Comparison of ENCODE assay signal across 1 cellular context in the genomic region with DNA sequence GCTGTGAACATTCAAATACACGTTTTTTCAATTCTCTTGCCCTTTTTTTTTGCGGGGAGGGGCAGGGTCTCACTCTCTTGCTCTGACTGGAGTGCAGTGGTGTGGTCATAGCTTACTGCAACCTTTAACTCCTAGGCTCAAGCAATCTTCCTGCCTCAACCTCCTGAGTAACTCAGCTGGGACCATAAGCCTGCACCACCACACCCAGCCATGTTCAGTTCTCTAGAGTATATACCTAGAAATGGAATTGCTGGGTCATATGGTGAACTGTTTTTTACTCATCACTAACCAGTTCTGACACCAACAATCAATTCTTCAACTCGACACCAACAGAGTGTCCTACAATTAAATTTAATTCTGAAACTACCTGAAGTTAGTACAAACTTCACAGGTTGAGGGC.
TF ChIP-seq lines count a peak whose summit lies in the region.

No MANE protein-coding gene starts in this region.

TF ChIP-seq in GM12878, 131 proteins besides CTCF, POLR2A, EP300 and RAD21 (continued from another document and continues in another):
- TF ChIP-seq, protein P1, sequence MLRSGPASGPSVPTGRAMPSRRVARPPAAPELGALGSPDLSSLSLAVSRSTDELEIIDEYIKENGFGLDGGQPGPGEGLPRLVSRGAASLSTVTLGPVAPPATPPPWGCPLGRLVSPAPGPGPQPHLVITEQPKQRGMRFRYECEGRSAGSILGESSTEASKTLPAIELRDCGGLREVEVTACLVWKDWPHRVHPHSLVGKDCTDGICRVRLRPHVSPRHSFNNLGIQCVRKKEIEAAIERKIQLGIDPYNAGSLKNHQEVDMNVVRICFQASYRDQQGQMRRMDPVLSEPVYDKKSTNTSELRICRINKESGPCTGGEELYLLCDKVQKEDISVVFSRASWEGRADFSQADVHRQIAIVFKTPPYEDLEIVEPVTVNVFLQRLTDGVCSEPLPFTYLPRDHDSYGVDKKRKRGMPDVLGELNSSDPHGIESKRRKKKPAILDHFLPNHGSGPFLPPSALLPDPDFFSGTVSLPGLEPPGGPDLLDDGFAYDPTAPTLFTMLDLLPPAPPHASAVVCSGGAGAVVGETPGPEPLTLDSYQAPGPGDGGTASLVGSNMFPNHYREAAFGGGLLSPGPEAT (IDR thresholded peaks at IDR 0.05; ENCODE audit: low read depth) = no peak
- no peak for TF ChIP-seq ASH2L (IDR thresholded peaks at IDR 0.05; ENCODE audit: borderline replicate concordance, low read depth)
- no peak for TF ChIP-seq RELA (IDR thresholded peaks at IDR 0.05; ENCODE audit: borderline replicate concordance, partially characterized antibody)
- TF ChIP-seq ETV6 (conservative IDR thresholded peaks at IDR 0.05 in 1 of 2, IDR thresholded peaks at IDR 0.05 in 1 of 2; ENCODE audit: borderline replicate concordance in 1 of 2, low read depth in 1 of 2) = no peak
- TF ChIP-seq, protein P2, sequence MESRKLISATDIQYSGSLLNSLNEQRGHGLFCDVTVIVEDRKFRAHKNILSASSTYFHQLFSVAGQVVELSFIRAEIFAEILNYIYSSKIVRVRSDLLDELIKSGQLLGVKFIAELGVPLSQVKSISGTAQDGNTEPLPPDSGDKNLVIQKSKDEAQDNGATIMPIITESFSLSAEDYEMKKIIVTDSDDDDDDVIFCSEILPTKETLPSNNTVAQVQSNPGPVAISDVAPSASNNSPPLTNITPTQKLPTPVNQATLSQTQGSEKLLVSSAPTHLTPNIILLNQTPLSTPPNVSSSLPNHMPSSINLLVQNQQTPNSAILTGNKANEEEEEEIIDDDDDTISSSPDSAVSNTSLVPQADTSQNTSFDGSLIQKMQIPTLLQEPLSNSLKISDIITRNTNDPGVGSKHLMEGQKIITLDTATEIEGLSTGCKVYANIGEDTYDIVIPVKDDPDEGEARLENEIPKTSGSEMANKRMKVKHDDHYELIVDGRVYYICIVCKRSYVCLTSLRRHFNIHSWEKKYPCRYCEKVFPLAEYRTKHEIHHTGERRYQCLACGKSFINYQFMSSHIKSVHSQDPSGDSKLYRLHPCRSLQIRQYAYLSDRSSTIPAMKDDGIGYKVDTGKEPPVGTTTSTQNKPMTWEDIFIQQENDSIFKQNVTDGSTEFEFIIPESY (IDR thresholded peaks at IDR 0.05) = no peak
- TF ChIP-seq, protein P3, sequence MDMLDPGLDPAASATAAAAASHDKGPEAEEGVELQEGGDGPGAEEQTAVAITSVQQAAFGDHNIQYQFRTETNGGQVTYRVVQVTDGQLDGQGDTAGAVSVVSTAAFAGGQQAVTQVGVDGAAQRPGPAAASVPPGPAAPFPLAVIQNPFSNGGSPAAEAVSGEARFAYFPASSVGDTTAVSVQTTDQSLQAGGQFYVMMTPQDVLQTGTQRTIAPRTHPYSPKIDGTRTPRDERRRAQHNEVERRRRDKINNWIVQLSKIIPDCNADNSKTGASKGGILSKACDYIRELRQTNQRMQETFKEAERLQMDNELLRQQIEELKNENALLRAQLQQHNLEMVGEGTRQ (IDR thresholded peaks at IDR 0.05; ENCODE audit: borderline replicate concordance, low read depth, low read length) = no peak
- TF ChIP-seq, protein P4, sequence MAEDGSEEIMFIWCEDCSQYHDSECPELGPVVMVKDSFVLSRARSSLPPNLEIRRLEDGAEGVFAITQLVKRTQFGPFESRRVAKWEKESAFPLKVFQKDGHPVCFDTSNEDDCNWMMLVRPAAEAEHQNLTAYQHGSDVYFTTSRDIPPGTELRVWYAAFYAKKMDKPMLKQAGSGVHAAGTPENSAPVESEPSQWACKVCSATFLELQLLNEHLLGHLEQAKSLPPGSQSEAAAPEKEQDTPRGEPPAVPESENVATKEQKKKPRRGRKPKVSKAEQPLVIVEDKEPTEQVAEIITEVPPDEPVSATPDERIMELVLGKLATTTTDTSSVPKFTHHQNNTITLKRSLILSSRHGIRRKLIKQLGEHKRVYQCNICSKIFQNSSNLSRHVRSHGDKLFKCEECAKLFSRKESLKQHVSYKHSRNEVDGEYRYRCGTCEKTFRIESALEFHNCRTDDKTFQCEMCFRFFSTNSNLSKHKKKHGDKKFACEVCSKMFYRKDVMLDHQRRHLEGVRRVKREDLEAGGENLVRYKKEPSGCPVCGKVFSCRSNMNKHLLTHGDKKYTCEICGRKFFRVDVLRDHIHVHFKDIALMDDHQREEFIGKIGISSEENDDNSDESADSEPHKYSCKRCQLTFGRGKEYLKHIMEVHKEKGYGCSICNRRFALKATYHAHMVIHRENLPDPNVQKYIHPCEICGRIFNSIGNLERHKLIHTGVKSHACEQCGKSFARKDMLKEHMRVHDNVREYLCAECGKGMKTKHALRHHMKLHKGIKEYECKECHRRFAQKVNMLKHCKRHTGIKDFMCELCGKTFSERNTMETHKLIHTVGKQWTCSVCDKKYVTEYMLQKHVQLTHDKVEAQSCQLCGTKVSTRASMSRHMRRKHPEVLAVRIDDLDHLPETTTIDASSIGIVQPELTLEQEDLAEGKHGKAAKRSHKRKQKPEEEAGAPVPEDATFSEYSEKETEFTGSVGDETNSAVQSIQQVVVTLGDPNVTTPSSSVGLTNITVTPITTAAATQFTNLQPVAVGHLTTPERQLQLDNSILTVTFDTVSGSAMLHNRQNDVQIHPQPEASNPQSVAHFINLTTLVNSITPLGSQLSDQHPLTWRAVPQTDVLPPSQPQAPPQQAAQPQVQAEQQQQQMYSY (CRISPR knock-in tag; IDR thresholded peaks at IDR 0.05) = no peak
- peak; percentile 16; the same call in 1 of the 2 replicates for TF ChIP-seq CREB1 (IDR thresholded peaks at IDR 0.05; ENCODE audit: low read depth)
- no peak for TF ChIP-seq SIN3A (IDR thresholded peaks at IDR 0.05; ENCODE audit: low read depth, low read length)
- TF ChIP-seq TCF12 (IDR thresholded peaks at IDR 0.05; ENCODE audit: low read depth, low read length) = no peak
- TF ChIP-seq FOS (IDR thresholded peaks at IDR 0.05; ENCODE audit: borderline replicate concordance, extremely low read depth, insufficient read length) = no peak
- no peak for TF ChIP-seq SMAD1 (IDR thresholded peaks at IDR 0.05; ENCODE audit: low read depth, partially characterized antibody)
- TF ChIP-seq MXI1 (IDR thresholded peaks at IDR 0.05; ENCODE audit: low read depth, low read length) = no peak
- TF ChIP-seq YBX1 (IDR thresholded peaks at IDR 0.05) = no peak
- TF ChIP-seq, protein P5, sequence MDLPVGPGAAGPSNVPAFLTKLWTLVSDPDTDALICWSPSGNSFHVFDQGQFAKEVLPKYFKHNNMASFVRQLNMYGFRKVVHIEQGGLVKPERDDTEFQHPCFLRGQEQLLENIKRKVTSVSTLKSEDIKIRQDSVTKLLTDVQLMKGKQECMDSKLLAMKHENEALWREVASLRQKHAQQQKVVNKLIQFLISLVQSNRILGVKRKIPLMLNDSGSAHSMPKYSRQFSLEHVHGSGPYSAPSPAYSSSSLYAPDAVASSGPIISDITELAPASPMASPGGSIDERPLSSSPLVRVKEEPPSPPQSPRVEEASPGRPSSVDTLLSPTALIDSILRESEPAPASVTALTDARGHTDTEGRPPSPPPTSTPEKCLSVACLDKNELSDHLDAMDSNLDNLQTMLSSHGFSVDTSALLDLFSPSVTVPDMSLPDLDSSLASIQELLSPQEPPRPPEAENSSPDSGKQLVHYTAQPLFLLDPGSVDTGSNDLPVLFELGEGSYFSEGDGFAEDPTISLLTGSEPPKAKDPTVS (IDR thresholded peaks at IDR 0.05; ENCODE audit: low read depth, low read length) = no peak
- TF ChIP-seq, protein P6, sequence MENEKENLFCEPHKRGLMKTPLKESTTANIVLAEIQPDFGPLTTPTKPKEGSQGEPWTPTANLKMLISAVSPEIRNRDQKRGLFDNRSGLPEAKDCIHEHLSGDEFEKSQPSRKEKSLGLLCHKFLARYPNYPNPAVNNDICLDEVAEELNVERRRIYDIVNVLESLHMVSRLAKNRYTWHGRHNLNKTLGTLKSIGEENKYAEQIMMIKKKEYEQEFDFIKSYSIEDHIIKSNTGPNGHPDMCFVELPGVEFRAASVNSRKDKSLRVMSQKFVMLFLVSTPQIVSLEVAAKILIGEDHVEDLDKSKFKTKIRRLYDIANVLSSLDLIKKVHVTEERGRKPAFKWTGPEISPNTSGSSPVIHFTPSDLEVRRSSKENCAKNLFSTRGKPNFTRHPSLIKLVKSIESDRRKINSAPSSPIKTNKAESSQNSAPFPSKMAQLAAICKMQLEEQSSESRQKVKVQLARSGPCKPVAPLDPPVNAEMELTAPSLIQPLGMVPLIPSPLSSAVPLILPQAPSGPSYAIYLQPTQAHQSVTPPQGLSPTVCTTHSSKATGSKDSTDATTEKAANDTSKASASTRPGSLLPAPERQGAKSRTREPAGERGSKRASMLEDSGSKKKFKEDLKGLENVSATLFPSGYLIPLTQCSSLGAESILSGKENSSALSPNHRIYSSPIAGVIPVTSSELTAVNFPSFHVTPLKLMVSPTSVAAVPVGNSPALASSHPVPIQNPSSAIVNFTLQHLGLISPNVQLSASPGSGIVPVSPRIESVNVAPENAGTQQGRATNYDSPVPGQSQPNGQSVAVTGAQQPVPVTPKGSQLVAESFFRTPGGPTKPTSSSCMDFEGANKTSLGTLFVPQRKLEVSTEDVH (IDR thresholded peaks at IDR 0.05; ENCODE audit: low read depth, partially characterized antibody) = no peak
- TF ChIP-seq, protein P7, sequence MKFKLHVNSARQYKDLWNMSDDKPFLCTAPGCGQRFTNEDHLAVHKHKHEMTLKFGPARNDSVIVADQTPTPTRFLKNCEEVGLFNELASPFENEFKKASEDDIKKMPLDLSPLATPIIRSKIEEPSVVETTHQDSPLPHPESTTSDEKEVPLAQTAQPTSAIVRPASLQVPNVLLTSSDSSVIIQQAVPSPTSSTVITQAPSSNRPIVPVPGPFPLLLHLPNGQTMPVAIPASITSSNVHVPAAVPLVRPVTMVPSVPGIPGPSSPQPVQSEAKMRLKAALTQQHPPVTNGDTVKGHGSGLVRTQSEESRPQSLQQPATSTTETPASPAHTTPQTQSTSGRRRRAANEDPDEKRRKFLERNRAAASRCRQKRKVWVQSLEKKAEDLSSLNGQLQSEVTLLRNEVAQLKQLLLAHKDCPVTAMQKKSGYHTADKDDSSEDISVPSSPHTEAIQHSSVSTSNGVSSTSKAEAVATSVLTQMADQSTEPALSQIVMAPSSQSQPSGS (IDR thresholded peaks at IDR 0.05; ENCODE audit: low read length) = no peak
- no peak for TF ChIP-seq FOXM1 (IDR thresholded peaks at IDR 0.05; ENCODE audit: low read depth, low read length)
- TF ChIP-seq ZBED1 (IDR thresholded peaks at IDR 0.05; ENCODE audit: borderline replicate concordance) = no peak
- TF ChIP-seq MEF2B (IDR thresholded peaks at IDR 0.05; ENCODE audit: partially characterized antibody, poor library complexity, severe bottlenecking) = no peak
- TF ChIP-seq NRF1 (conservative IDR thresholded peaks at IDR 0.05; ENCODE audit: low read depth, low read length) = no peak
- TF ChIP-seq, protein P8, sequence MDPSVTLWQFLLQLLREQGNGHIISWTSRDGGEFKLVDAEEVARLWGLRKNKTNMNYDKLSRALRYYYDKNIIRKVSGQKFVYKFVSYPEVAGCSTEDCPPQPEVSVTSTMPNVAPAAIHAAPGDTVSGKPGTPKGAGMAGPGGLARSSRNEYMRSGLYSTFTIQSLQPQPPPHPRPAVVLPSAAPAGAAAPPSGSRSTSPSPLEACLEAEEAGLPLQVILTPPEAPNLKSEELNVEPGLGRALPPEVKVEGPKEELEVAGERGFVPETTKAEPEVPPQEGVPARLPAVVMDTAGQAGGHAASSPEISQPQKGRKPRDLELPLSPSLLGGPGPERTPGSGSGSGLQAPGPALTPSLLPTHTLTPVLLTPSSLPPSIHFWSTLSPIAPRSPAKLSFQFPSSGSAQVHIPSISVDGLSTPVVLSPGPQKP (IDR thresholded peaks at IDR 0.05; ENCODE audit: low read depth, low read length) = no peak
- no peak for TF ChIP-seq ESRRA (IDR thresholded peaks at IDR 0.05; ENCODE audit: low read length)
- TF ChIP-seq, protein P9, sequence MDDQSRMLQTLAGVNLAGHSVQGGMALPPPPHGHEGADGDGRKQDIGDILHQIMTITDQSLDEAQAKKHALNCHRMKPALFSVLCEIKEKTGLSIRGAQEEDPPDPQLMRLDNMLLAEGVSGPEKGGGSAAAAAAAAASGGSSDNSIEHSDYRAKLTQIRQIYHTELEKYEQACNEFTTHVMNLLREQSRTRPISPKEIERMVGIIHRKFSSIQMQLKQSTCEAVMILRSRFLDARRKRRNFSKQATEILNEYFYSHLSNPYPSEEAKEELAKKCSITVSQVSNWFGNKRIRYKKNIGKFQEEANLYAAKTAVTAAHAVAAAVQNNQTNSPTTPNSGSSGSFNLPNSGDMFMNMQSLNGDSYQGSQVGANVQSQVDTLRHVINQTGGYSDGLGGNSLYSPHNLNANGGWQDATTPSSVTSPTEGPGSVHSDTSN (IDR thresholded peaks at IDR 0.05; ENCODE audit: insufficient replicate concordance, low read depth, low read length) = no peak
- TF ChIP-seq, protein P10, sequence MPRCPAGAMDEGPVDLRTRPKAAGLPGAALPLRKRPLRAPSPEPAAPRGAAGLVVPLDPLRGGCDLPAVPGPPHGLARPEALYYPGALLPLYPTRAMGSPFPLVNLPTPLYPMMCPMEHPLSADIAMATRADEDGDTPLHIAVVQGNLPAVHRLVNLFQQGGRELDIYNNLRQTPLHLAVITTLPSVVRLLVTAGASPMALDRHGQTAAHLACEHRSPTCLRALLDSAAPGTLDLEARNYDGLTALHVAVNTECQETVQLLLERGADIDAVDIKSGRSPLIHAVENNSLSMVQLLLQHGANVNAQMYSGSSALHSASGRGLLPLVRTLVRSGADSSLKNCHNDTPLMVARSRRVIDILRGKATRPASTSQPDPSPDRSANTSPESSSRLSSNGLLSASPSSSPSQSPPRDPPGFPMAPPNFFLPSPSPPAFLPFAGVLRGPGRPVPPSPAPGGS (IDR thresholded peaks at IDR 0.05; ENCODE audit: borderline replicate concordance, insufficient read depth, low read depth, low read length, poor library complexity, severe bottlenecking) = no peak
- 0 out of 2 replicates have a peak, but pooled peaks have one; percentile 46 for TF ChIP-seq CREM (IDR thresholded peaks at IDR 0.05; ENCODE audit: low read depth)
- TF ChIP-seq, protein P11, sequence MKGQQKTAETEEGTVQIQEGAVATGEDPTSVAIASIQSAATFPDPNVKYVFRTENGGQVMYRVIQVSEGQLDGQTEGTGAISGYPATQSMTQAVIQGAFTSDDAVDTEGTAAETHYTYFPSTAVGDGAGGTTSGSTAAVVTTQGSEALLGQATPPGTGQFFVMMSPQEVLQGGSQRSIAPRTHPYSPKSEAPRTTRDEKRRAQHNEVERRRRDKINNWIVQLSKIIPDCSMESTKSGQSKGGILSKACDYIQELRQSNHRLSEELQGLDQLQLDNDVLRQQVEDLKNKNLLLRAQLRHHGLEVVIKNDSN (IDR thresholded peaks at IDR 0.05; ENCODE audit: borderline replicate concordance, extremely low read length, insufficient read depth, low read depth, low read length) = no peak
- no peak for TF ChIP-seq DPF2 (IDR thresholded peaks at IDR 0.05)
- TF ChIP-seq STAT1 (conservative IDR thresholded peaks at IDR 0.05) = no peak
- TF ChIP-seq SREBF2 (IDR thresholded peaks at IDR 0.05; ENCODE audit: low read length) = no peak
- no peak for TF ChIP-seq NFYA (IDR thresholded peaks at IDR 0.05; ENCODE audit: borderline replicate concordance, low read depth, low read length)
- 0 out of 2 replicates have a peak, but pooled peaks have one; percentile 6 for TF ChIP-seq GABPA (IDR thresholded peaks at IDR 0.05; ENCODE audit: low read depth)
- no peak for TF ChIP-seq SMAD5 (IDR thresholded peaks at IDR 0.05; ENCODE audit: low read depth)
